8 cellular contexts compared by ENCODE assay signal in the genomic region with DNA sequence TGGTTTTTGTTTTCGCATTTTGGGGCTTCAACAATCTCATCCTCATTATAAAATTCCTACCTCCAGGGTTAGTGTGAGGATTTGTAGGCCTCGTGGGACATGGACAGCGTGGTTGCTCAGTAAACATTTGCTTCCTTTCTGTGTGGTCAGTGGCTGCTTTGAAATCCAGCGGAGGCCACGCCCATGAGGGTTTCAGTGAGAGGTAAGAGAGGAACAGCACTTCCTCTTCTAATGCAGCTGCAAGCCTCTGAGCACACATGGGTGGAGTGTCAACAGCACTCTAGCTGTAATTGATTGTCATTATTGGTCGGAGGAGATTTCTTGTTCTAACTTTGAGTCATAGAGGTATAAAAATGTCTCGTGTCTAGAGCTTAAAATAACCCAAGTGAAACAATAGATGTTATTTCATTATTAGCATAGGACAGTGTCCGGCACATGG. TPM values are rescaled to one million over a fixed set of nuclear protein-coding genes. Genes with fewer than 3 reads are reported as not detected.
A peak's percentile ranks its signal among the peaks of the same experiment; 100 is the strongest.
DNase-seq lines count a peak whose midpoint lies in the region; ATAC-seq and TF ChIP-seq lines count a peak whose summit lies in the region.

No MANE protein-coding gene starts in this region.

- no peaks in the 10 kb centered on the region for H3K9me3 Mint-ChIP-seq in brain
- H3K9me3 Mint-ChIP-seq in activated T-cell treated with anti-CD3 and anti-CD28 coated beads, Interleukin-2, amount 50 U/mL, for 24 hours = peaks cover 5% of the 10 kb centered on the region

- ATAC-seq in GM19328 (IDR thresholded peaks at IDR 0.05; ENCODE audit: unreplicated experiment) = peak; percentile 99
- ATAC-seq in HG03139 (IDR thresholded peaks at IDR 0.05; ENCODE audit: unreplicated experiment) = peak; percentile 97

- peak overlapping the region; percentile 34 to 88 (median 78) for H3K27ac Mint-ChIP-seq in brain
- H3K27ac Mint-ChIP-seq in activated T-cell treated with anti-CD3 and anti-CD28 coated beads, Interleukin-2, amount 50 U/mL, for 24 hours = no peak overlapping the region

- no peaks in the 10 kb centered on the region for H3K36me3 Mint-ChIP-seq in brain
- no peaks in the 10 kb centered on the region for H3K36me3 Mint-ChIP-seq in activated T-cell treated with anti-CD3 and anti-CD28 coated beads, Interleukin-2, amount 50 U/mL, for 24 hours (ENCODE audit: low read depth)

- peak overlapping the region in 1 of 5 experiments; percentile 31 for H3K4me3 Mint-ChIP-seq in brain
- H3K4me3 Mint-ChIP-seq in activated T-cell treated with anti-CD3 and anti-CD28 coated beads, Interleukin-2, amount 50 U/mL, for 24 hours = no peak overlapping the region

- in situ Hi-C loops in Caki2 (cut with HindIII; ENCODE audit: low pct_unique_long_range_greater_than_20kb, low sequenced_read_pairs) = no loop called here

- peaks cover 34% of the 10 kb centered on the region for H3K4me1 Mint-ChIP-seq in brain
- H3K4me1 Mint-ChIP-seq in activated T-cell treated with anti-CD3 and anti-CD28 coated beads, Interleukin-2, amount 50 U/mL, for 24 hours (ENCODE audit: low read depth) = peaks cover 17% of the 10 kb centered on the region

- peak; percentile 78 for DNase-seq in Caki2 (ENCODE audit: low read depth)
- peak; percentile 70 for DNase-seq in NCI-H748 treated with DMSO at 0.1 percent for 48 hours (lab: John Stamatoyannopoulos, UW)
- peak; percentile 56 to 63 for DNase-seq in lung microvascular endothelial cell (ENCODE audit: low read depth in 2 of 2)
- DNase-seq in activated T-cell treated with anti-CD3 and anti-CD28 coated beads, Interleukin-2, amount 50 U/mL, for 24 hours = no peak
- no peak for DNase-seq in stimulated activated CD4-positive, alpha-beta T cell treated with anti-CD3 and anti-CD28 coated beads, Interleukin-1b, Interleukin-23, amount 100 ng/mL, for 48 hours

- no peak for TF ChIP-seq CTCF in brain (conservative IDR thresholded peaks at IDR 0.05)

- H3K27me3 Mint-ChIP-seq in brain = peaks cover 6% of the 10 kb centered on the region
- peaks cover 12% of the 10 kb centered on the region for H3K27me3 Mint-ChIP-seq in activated T-cell treated with anti-CD3 and anti-CD28 coated beads, Interleukin-2, amount 50 U/mL, for 24 hours

RNA-seq across cellular contexts. Expression of gene ARHGAP42, which starts 6.0 kb away (rescaled TPM):
- 7.8 and 11.5 TPM in 2 replicates for total RNA-seq in Caki2 (2014; rRNA removed; shearing (Covaris generic); ENCODE audit: low replicate concordance)
- polyA plus RNA-seq in brain (ENCODE audit: insufficient read depth, low read depth, low replicate concordance) = 0.59 TPM
- 2.4 and 7.1 TPM in 2 replicates for total RNA-seq in lung microvascular endothelial cell

Comparison
In these comparisons a context has a peak if more than half of its experiments do, and no peak if none do; other contexts are left out.
1. DNase-seq: peak in Caki2 (single experiment), NCI-H748 treated with DMSO at 0.1 percent for 48 hours (single experiment) and lung microvascular endothelial cell (2 of 2); none in activated T-cell treated with anti-CD3 and anti-CD28 coated beads, Interleukin-2, amount 50 U/mL, for 24 hours (single experiment) and stimulated activated CD4-positive, alpha-beta T cell treated with anti-CD3 and anti-CD28 coated beads, Interleukin-1b, Interleukin-23, amount 100 ng/mL, for 48 hours (single experiment).